9 cellular contexts compared by ENCODE assay signal in the genomic region with DNA sequence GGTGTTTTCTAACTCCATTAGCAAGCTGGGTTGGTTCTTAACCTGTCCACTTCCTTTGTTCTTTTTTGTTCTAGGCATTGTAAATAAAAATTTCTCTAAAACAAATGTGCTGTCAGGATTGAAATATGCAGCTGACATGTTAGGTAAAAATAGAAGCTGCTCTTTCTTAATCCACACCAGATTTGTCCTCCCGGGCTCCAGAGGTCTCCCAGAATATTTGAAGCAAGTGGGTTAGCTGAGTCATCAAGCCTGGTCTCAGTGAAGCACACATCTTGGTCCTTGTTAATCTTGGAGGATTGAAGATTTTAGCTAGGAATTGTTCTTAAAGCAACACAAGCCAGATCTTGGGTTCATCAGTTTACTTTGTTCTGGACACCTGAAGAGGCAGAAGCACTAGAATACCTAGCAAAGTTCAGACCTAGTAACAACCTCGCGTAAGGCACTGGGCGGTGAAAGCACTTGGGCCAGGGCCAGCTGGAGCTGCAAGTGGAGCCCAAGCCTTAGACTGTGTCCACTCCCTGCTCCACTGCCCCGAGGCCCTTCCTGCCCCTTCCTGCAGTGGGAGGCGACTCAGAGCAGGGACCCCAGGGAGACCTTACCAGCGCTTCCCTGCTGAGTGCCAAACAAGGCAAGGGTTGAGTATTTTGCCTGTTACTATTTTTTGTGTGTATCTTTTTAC. TPM values are rescaled to one million over a fixed set of nuclear protein-coding genes. Genes with fewer than 3 reads are reported as not detected.
DNase-seq lines count a peak whose midpoint lies in the region; ATAC-seq and TF ChIP-seq lines count a peak whose summit lies in the region.
"Had no signal": no experiment of that assay in that cellular context is flagged by ENCODE, and none has a peak within 500 bp of the region (broad histone marks: within the 10 kb centered on the region; RNA-seq: fewer than 3 reads in every experiment).

No MANE protein-coding gene starts in this region.

- H3K4me3 ChIP-seq in brain microvascular endothelial cell (ENCODE audit: low read depth, low read length) (no peak overlapping the region), skin epidermis (no peak overlapping the region), OCI-LY7 (ENCODE audit: low read depth, low read length, poor library complexity, severe bottlenecking) (no peak overlapping the region)

- no peaks in the 10 kb centered on the region for H3K27me3 ChIP-seq in brain microvascular endothelial cell (replicated peaks)

- CTCF ChIA-PET in OCI-LY7 (lab: Charles Lee; ENCODE audit: unreplicated experiment): no interaction called here

- no TSS peak for BruUV-seq in OCI-LY7 (replicated peaks; lab: Mats Ljungman, UMichigan)

- no peak for TF ChIP-seq CTCF in brain microvascular endothelial cell (IDR thresholded peaks at IDR 0.05; ENCODE audit: low read depth, low read length, missing control alignments)
- no peak for TF ChIP-seq CTCF in OCI-LY7 (conservative IDR thresholded peaks at IDR 0.05; ENCODE audit: low read length)

- DNase-seq in HCEC 1CT: peak; percentile 79
- DNase-seq in brain microvascular endothelial cell: peak; percentile 78
- DNase-seq in hepatic stellate cell (ENCODE audit: low spot score): peak; percentile 94
- DNase-seq in OCI-LY7 (ENCODE audit: low spot score): no peak
- DNase-seq in COLO668 (lab: John Stamatoyannopoulos, UW; ENCODE audit: unreplicated experiment): no peak
- DNase-seq in activated CD4-positive, alpha-beta T cell treated with anti-CD3 and anti-CD28 coated beads, Interleukin-2, amount 50 U/mL, for 4 hours: no peak
- DNase-seq: GDM1 had no signal

- no peaks in the 10 kb centered on the region for H4K20me1 ChIP-seq in OCI-LY7 (ENCODE audit: insufficient read depth, low read length)

- H3K4me2 ChIP-seq in OCI-LY7 (ENCODE audit: low read length): no peak overlapping the region

- POLR2A ChIA-PET in OCI-LY7 (lab: Charles Lee): interaction anchor here (0.6 to 1.3 kb wide), 2 partner anchors 10 to 121 kb away, joined by 3 to 4 read pairs; no protein-coding TSS in a partner anchor

- ATAC-seq in GM19023 (IDR thresholded peaks at IDR 0.05; ENCODE audit: unreplicated experiment): no peak

- H3K36me3 ChIP-seq in brain microvascular endothelial cell (replicated peaks) (peaks cover 22% of the 10 kb centered on the region), OCI-LY7 (ENCODE audit: insufficient read depth, low read length) (peaks cover 3% of the 10 kb centered on the region; the same call in 1 of the 2 replicates)

- H3K79me2 ChIP-seq in OCI-LY7 (ENCODE audit: insufficient read depth, low read depth, low read length): no peaks in the 10 kb centered on the region

- H2AFZ ChIP-seq in OCI-LY7 (ENCODE audit: low read length): no peak overlapping the region

- peak overlapping the region; percentile 3 for H3K27ac ChIP-seq in brain microvascular endothelial cell
- peak overlapping the region in 13 of 21 experiments; percentile 4 to 85 (median 61) for H3K27ac ChIP-seq in skin epidermis
- no peak overlapping the region for H3K27ac ChIP-seq in OCI-LY7 (ENCODE audit: low read depth, low read length, poor library complexity, severe bottlenecking)

- H3K9me3 ChIP-seq in OCI-LY7 (ENCODE audit: low read length): no peaks in the 10 kb centered on the region

- H3K9me2 ChIP-seq in OCI-LY7 (ENCODE audit: insufficient read depth, low read length): no peaks in the 10 kb centered on the region

- peaks cover 41% of the 10 kb centered on the region for H3K4me1 ChIP-seq in OCI-LY7 (ENCODE audit: insufficient read depth, low read length, poor library complexity, severe bottlenecking)

- in situ Hi-C loops in brain microvascular endothelial cell (cut with HindIII; ENCODE audit: low pct_ligation_motif_present, low sequenced_read_pairs): no loop called here

- intact Hi-C loops in OCI-LY7 (cut with micrococcal nuclease; ENCODE audit: unreplicated experiment): no loop called here

RNA-seq across cellular contexts. Expression of gene HABP4, which starts 36.5 kb away (rescaled TPM):
- total RNA-seq in OCI-LY7 (2014; rRNA removed; shearing (Covaris generic)): 6.0 and 7.1 TPM in 2 replicates
- 11.0 and 11.5 TPM in 2 replicates for total RNA-seq in OCI-LY7 (2022)

Comparison
In these comparisons a context has a peak if more than half of its experiments do, and no peak if none do; other contexts are left out.
1. DNase-seq: peak in HCEC 1CT (single experiment), brain microvascular endothelial cell (single experiment) and hepatic stellate cell (single experiment); none in OCI-LY7 (single experiment), COLO668 (single experiment) and activated CD4-positive, alpha-beta T cell treated with anti-CD3 and anti-CD28 coated beads, Interleukin-2, amount 50 U/mL, for 4 hours (0 of 2).